Comparison of ENCODE assay signal across 8 cellular contexts in the genomic region with DNA sequence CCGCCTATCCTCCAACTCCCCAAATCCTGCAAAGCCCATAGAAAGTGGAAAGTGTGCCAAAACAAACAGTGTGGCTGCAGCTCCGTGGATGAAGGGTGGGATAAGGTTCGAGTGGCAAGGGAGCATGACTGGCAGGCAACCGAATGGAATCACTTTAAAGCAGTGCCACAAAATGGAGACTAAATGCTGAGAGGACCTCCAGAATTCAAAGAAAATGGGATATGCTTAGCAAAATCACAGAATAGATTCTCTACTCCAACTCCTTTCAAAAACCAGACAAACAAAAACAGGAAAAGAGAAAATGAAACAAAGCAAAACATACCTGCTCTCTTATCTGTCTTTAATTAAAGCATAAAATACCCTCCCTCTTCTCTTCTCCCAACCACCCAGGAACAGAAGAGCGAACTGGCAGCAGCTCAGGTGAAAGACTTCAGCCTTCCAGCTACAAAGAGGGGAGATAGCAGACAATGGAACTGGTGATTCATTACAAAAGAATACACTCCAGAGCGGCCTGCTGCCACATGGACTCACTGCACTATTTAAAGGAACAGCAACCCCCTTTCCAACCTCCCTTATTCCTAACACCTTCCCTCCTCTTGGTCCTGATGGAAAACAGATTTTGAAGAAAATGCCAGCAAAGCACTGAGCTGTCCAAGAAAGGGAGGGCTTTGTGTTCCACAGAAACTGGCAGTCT.
DNase-seq lines count a peak whose midpoint lies in the region; ATAC-seq and TF ChIP-seq lines count a peak whose summit lies in the region.

No MANE protein-coding gene starts in this region.

- no peaks in the 10 kb centered on the region for H3K9me2 ChIP-seq in OCI-LY1 (ENCODE audit: low read depth, low read length)

- H3K27ac ChIP-seq in 22Rv1 (0 out of 2 replicates have a peak overlapping the region, but pooled peaks have one; percentile 1), OCI-LY1 (ENCODE audit: low read depth, low read length, poor library complexity, severe bottlenecking) (peak overlapping the region; percentile 84), ectodermal cell (ENCODE audit: insufficient read depth, low read depth, low read length, poor library complexity, severe bottlenecking) (peak overlapping the region; percentile 71), vagina (peak overlapping the region; percentile 72)

- peaks cover 4% of the 10 kb centered on the region for H3F3A ChIP-seq in OCI-LY1 (ENCODE audit: insufficient read depth, low read length)

- ATAC-seq in GM18868 (IDR thresholded peaks at IDR 0.05; ENCODE audit: unreplicated experiment) (no peak), HG03039 (IDR thresholded peaks at IDR 0.05; ENCODE audit: unreplicated experiment) (no peak)

- H3K4me3 ChIP-seq in OCI-LY1 (ENCODE audit: low read depth, low read length, poor library complexity, severe bottlenecking): peak overlapping the region; percentile 80
- peak overlapping the region; percentile 19 for H3K4me3 ChIP-seq in ectodermal cell (ENCODE audit: insufficient read depth, low read depth, low read length)
- H3K4me3 ChIP-seq in vagina: peak overlapping the region; percentile 31 to 33

- H3K27me3 ChIP-seq in OCI-LY1 (ENCODE audit: insufficient read depth, low read length) (no peaks in the 10 kb centered on the region), ectodermal cell (ENCODE audit: control insufficient read depth, insufficient read depth, low read length, poor library complexity, severe bottlenecking) (no peaks in the 10 kb centered on the region), vagina (no peaks in the 10 kb centered on the region)

- intact Hi-C loops in vagina (cut with DNase I): loop anchor here (5.0 kb wide), 1 partner anchor 209 kb away; no protein-coding TSS in a partner anchor

- H3K36me3 ChIP-seq in OCI-LY1 (ENCODE audit: insufficient read depth, low read length) (peaks cover 16% of the 10 kb centered on the region), ectodermal cell (ENCODE audit: control insufficient read depth, insufficient read depth, low read length) (no peaks in the 10 kb centered on the region), vagina (no peaks in the 10 kb centered on the region)

- no peak for TF ChIP-seq CTCF in 22Rv1 (IDR thresholded peaks at IDR 0.05)
- no peak for TF ChIP-seq CTCF in OCI-LY1 (IDR thresholded peaks at IDR 0.05; ENCODE audit: low read length)
- TF ChIP-seq CTCF in vagina (IDR thresholded peaks at IDR 0.05): no peak

- H4K20me1 ChIP-seq in OCI-LY1 (ENCODE audit: insufficient read depth, low read length): no peaks in the 10 kb centered on the region

- H3K9ac ChIP-seq in OCI-LY1 (ENCODE audit: low read length): peak overlapping the region; percentile 63

- H3K9me3 ChIP-seq in OCI-LY1 (ENCODE audit: low read length) (no peaks in the 10 kb centered on the region), ectodermal cell (ENCODE audit: control insufficient read depth, low read length) (no peaks in the 10 kb centered on the region), vagina (no peaks in the 10 kb centered on the region)

- TF ChIP-seq POLR2A in vagina (IDR thresholded peaks at IDR 0.05): no peak

- CTCF ChIA-PET in HEK293T (lab: Yijun Ruan, JAX): interaction anchor here (0.7 to 0.9 kb wide), 3 partner anchors 80 to 209 kb away, joined by 3 read pairs; no protein-coding TSS in a partner anchor

- peak overlapping the region; percentile 89 for H3K4me2 ChIP-seq in OCI-LY1 (ENCODE audit: low read length)

- H3K4me1 ChIP-seq in OCI-LY1 (ENCODE audit: insufficient read depth, low read length, severe bottlenecking): peaks cover 88% of the 10 kb centered on the region
- H3K4me1 ChIP-seq in ectodermal cell (ENCODE audit: control insufficient read depth, insufficient read depth, low read length): peaks cover 24% of the 10 kb centered on the region
- peaks cover 86% of the 10 kb centered on the region for H3K4me1 ChIP-seq in vagina

- peaks cover 84% of the 10 kb centered on the region for H3K79me2 ChIP-seq in OCI-LY1 (ENCODE audit: insufficient read depth, low read length)

- POLR2A ChIA-PET in HEK293T (lab: Yijun Ruan, JAX): no interaction called here

- WGBS in ectodermal cell, 2 experiments: 3 to 15% methylated on average over 5 to 6 of the region's 6 CpGs

- H2AFZ ChIP-seq in OCI-LY1 (ENCODE audit: low read length): no peak overlapping the region

- DNase-seq in HEK293T (ENCODE audit: extremely low spot score): peak; percentile 48
- DNase-seq in lung microvascular endothelial cell (ENCODE audit: low read depth in 2 of 2): peak; percentile 67 to 78
- no peak for DNase-seq in vagina (ENCODE audit: extremely low spot score in 2 of 2)

TF ChIP-seq in HEK293T, 16 proteins besides CTCF, POLR2A, EP300 and RAD21:
- TF ChIP-seq HDGF (IDR thresholded peaks at IDR 0.05; ENCODE audit: borderline replicate concordance): no peak
- TF ChIP-seq, protein P1, sequence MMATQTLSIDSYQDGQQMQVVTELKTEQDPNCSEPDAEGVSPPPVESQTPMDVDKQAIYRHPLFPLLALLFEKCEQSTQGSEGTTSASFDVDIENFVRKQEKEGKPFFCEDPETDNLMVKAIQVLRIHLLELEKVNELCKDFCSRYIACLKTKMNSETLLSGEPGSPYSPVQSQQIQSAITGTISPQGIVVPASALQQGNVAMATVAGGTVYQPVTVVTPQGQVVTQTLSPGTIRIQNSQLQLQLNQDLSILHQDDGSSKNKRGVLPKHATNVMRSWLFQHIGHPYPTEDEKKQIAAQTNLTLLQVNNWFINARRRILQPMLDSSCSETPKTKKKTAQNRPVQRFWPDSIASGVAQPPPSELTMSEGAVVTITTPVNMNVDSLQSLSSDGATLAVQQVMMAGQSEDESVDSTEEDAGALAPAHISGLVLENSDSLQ (IDR thresholded peaks at IDR 0.05): peak; percentile 89
- no peak for TF ChIP-seq FOXK2 (IDR thresholded peaks at IDR 0.05)
TF ChIP-seq in HEK293T: peak in this region for 1.

Comparison
In these comparisons a context has a peak if more than half of its experiments do, and no peak if none do; other contexts are left out.
1. H3K27ac ChIP-seq: peak in every context shown above with its lines; median percentile 84 in OCI-LY1; 72 in vagina; 71 in ectodermal cell; 1 in 22Rv1.
2. DNase-seq: peak in HEK293T (single experiment) and lung microvascular endothelial cell (2 of 2); none in vagina (0 of 2).
3. H3K4me3 ChIP-seq: peak in every context shown above with its lines; median percentile 80 in OCI-LY1; 32 in vagina; 19 in ectodermal cell.